Comparison of ENCODE assay signal across 13 cellular contexts in the genomic region with DNA sequence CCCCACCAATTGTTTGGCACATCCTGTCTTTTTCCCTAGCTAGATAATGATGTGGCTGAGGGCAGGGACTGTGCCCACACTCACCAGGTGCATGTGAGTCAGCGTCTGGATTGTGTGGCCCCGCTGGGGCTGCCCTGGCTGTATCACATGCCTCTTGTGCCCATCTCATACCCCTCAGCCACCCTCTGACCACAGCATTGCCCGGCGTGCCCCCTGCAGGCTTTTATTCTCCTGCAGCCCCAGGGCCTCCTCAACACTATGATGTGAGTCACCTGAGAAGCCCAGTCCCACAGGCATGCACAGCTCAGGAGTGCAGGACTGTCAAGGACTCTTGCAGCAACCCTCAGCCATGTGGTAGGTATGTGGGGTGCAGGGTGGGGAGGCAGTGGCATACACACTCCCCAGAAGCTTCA. TPM values are rescaled to one million over a fixed set of nuclear protein-coding genes. Genes with fewer than 3 reads are reported as not detected.
DNase-seq lines count a peak whose midpoint lies in the region; ATAC-seq and TF ChIP-seq lines count a peak whose summit lies in the region.
"Had no signal": no experiment of that assay in that cellular context is flagged by ENCODE, and none has a peak within 500 bp of the region (broad histone marks: within the 10 kb centered on the region; RNA-seq: fewer than 3 reads in every experiment).

No MANE protein-coding gene starts in this region.

- no peak for ATAC-seq in HG03025 (IDR thresholded peaks at IDR 0.05; ENCODE audit: low FRiP score, unreplicated experiment)

- peak; percentile 47; the same call in 1 of the 2 replicates for TF ChIP-seq EP300 in Ishikawa (IDR thresholded peaks at IDR 0.05; ENCODE audit: borderline replicate concordance)

- DNase-seq in Daoy (ENCODE audit: low read depth): peak; percentile 90
- DNase-seq in T1000 (lab: John Stamatoyannopoulos, UW): peak; percentile 80
- DNase-seq in kidney tubule cell (ENCODE audit: low spot score): peak; percentile 95
- DNase-seq in NCI-H1436 treated with DMSO at 0.1 percent for 48 hours (lab: John Stamatoyannopoulos, UW): no peak
- DNase-seq in pons (ENCODE audit: low spot score): no peak
- no peak for DNase-seq in iPS-NIHi7 (ENCODE audit: extremely low spot score)
- DNase-seq: activated CD4-positive, alpha-beta T cell treated with anti-CD3 and anti-CD28 coated beads for 4 hours; activated T-cell treated with anti-CD3 and anti-CD28 coated beads, Interleukin-2, amount 50 U/mL, for 1 hour; CD4-positive, CD25-positive, alpha-beta regulatory T cell; NCI-H1930 had no signal

- no peak for TF ChIP-seq RAD21 in Ishikawa (IDR thresholded peaks at IDR 0.05; ENCODE audit: low read depth)

TF ChIP-seq in Ishikawa, 13 proteins besides CTCF, POLR2A, EP300 and RAD21:
- TF ChIP-seq TCF12 (IDR thresholded peaks at IDR 0.05; ENCODE audit: low read depth) (peak; percentile 69), ZBTB7A (IDR thresholded peaks at IDR 0.05; ENCODE audit: low read depth) (no peak)

RNA-seq across cellular contexts. Expression of gene STEAP3, which starts 14.8 kb away (rescaled TPM):
- 13.1 and 14.6 TPM in 2 replicates for total RNA-seq in Daoy (2014; rRNA removed; shearing (Covaris generic))
- total RNA-seq: CD4-positive, CD25-positive, alpha-beta regulatory T cell had no signal

RNA-seq across cellular contexts. Expression of gene C1QL2, which starts 50.2 kb away (rescaled TPM):
- not detected in 2 replicates for total RNA-seq in Daoy (2014; rRNA removed; shearing (Covaris generic))
- total RNA-seq: CD4-positive, CD25-positive, alpha-beta regulatory T cell; fibroblast of villous mesenchyme had no signal

Comparison
In these comparisons a context has a peak if more than half of its experiments do, and no peak if none do; other contexts are left out.
1. DNase-seq: peak in Daoy (single experiment), T1000 (single experiment) and kidney tubule cell (single experiment); none in NCI-H1436 treated with DMSO at 0.1 percent for 48 hours (single experiment), pons (single experiment) and iPS-NIHi7 (single experiment).